In genomic region chr21:43921979-43922945, GRCh38 we compare ENCODE assay signal across 8 cellular contexts. TPM values are rescaled to one million over a fixed set of nuclear protein-coding genes. Genes with fewer than 3 reads are reported as not detected.
A peak's percentile ranks its signal among the peaks of the same experiment; 100 is the strongest.
DNase-seq lines count a peak whose midpoint lies in the region; ATAC-seq and TF ChIP-seq lines count a peak whose summit lies in the region.

No MANE protein-coding gene starts in this region.

- H3K27ac Mint-ChIP-seq in CD4-positive, CD25-positive, alpha-beta regulatory T cell = peak overlapping the region; percentile 81 to 96 (median 93)
- H3K27ac Mint-ChIP-seq in neural progenitor cell = peak overlapping the region; percentile 93

- H3K9me3 Mint-ChIP-seq in CD4-positive, CD25-positive, alpha-beta regulatory T cell = no peaks in the 10 kb centered on the region
- no peaks in the 10 kb centered on the region for H3K9me3 Mint-ChIP-seq in neural progenitor cell

- DNase-seq in CD4-positive, CD25-positive, alpha-beta regulatory T cell = peak; percentile 31 to 81 (median 53)
- DNase-seq in NT2/D1 (ENCODE audit: low read depth, low spot score) (no peak), neural progenitor cell (ENCODE audit: low spot score) (no peak), dedifferentiated amniotic fluid mesenchymal stem cell (ENCODE audit: extremely low spot score) (no peak), aorta (no peak), HuH-7.5 (ENCODE audit: low spot score) (no peak)
- peak; percentile 62 for DNase-seq in activated gamma-delta T cell treated with anti-CD3 and anti-CD28 coated beads, Interleukin-2, amount 50 U/mL, for 16 hours (ENCODE audit: low read depth)

- WGBS in aorta, 2 donors = 71 to 75% methylated on average over 27 of the region's 27 CpGs

- no peaks in the 10 kb centered on the region for H3K9me3 ChIP-seq in CD4-positive, CD25-positive, alpha-beta regulatory T cell (ENCODE audit: control insufficient read depth in 2 of 2, low read length in 2 of 2)
- H3K9me3 ChIP-seq in NT2/D1 (ENCODE audit: insufficient read depth, low read length) = no peaks in the 10 kb centered on the region
- no peaks in the 10 kb centered on the region for H3K9me3 ChIP-seq in neural progenitor cell (ENCODE audit: low read depth)
- no peaks in the 10 kb centered on the region for H3K9me3 ChIP-seq in aorta (ENCODE audit: control insufficient read depth, low read length)

- H3K9ac ChIP-seq in NT2/D1 (ENCODE audit: insufficient read length, low read depth) = peak overlapping the region; percentile 61
- H3K9ac ChIP-seq in neural progenitor cell = no peak overlapping the region

- no peaks in the 10 kb centered on the region for H3K36me3 Mint-ChIP-seq in CD4-positive, CD25-positive, alpha-beta regulatory T cell
- no peaks in the 10 kb centered on the region for H3K36me3 Mint-ChIP-seq in neural progenitor cell

- peaks cover 36% of the 10 kb centered on the region for H3K4me1 ChIP-seq in CD4-positive, CD25-positive, alpha-beta regulatory T cell (ENCODE audit: control insufficient read depth, insufficient read depth, low read length, poor library complexity, severe bottlenecking)
- H3K4me1 ChIP-seq in NT2/D1 (ENCODE audit: insufficient read depth, insufficient read length) (peaks cover 42% of the 10 kb centered on the region), neural progenitor cell (peaks cover 34% of the 10 kb centered on the region), aorta (ENCODE audit: control insufficient read depth in 1 of 2, insufficient read depth in 2 of 2, low read length in 2 of 2) (no peaks in the 10 kb centered on the region)

- H3F3A ChIP-seq in neural progenitor cell (ENCODE audit: low read depth) = peaks cover 16% of the 10 kb centered on the region

- peak overlapping the region; percentile 62 for H3K27ac ChIP-seq in CD4-positive, CD25-positive, alpha-beta regulatory T cell (ENCODE audit: insufficient read depth, low read length, poor library complexity, severe bottlenecking)
- H3K27ac ChIP-seq in neural progenitor cell = no peak overlapping the region
- H3K27ac ChIP-seq in aorta (ENCODE audit: low read depth in 1 of 2, low read length in 2 of 2) = no peak overlapping the region

- peak overlapping the region; percentile 33 for H3K4me3 ChIP-seq in CD4-positive, CD25-positive, alpha-beta regulatory T cell (ENCODE audit: low read depth, low read length)
- H3K4me3 ChIP-seq in NT2/D1 (ENCODE audit: insufficient read length, low read depth) (no peak overlapping the region), neural progenitor cell (no peak overlapping the region), aorta (ENCODE audit: low read length in 2 of 2) (no peak overlapping the region)

- peak overlapping the region; percentile 70 for H3K4me2 ChIP-seq in neural progenitor cell

- H3K4me1 Mint-ChIP-seq in CD4-positive, CD25-positive, alpha-beta regulatory T cell = peaks cover 15 to 58% (median 36%) of the 10 kb centered on the region in 4 donors
- H3K4me1 Mint-ChIP-seq in neural progenitor cell = peaks cover 61% of the 10 kb centered on the region

- no peaks in the 10 kb centered on the region for H3K27me3 ChIP-seq in CD4-positive, CD25-positive, alpha-beta regulatory T cell (ENCODE audit: control insufficient read depth, insufficient read depth, low read length)
- H3K27me3 ChIP-seq in NT2/D1 (ENCODE audit: insufficient read depth, insufficient read length) = peaks cover 17% of the 10 kb centered on the region
- no peaks in the 10 kb centered on the region for H3K27me3 ChIP-seq in neural progenitor cell
- H3K27me3 ChIP-seq in aorta (ENCODE audit: control insufficient read depth in 1 of 2, insufficient read depth in 2 of 2, low read length in 1 of 2) = no peaks in the 10 kb centered on the region

- ATAC-seq in CD4-positive, CD25-positive, alpha-beta regulatory T cell (ENCODE audit: low read depth in 2 of 2) = peak; percentile 47 to 68
- ATAC-seq in GM21825 (IDR thresholded peaks at IDR 0.05; ENCODE audit: unreplicated experiment) (no peak), aorta (ENCODE audit: low FRiP score) (no peak)

- H3K4me3 Mint-ChIP-seq in CD4-positive, CD25-positive, alpha-beta regulatory T cell = peak overlapping the region; percentile 46 to 83 (median 78)
- peak overlapping the region; percentile 5 for H3K4me3 Mint-ChIP-seq in neural progenitor cell

- H3K36me3 ChIP-seq in CD4-positive, CD25-positive, alpha-beta regulatory T cell (ENCODE audit: control insufficient read depth, insufficient read depth, low read length) = peaks cover 9% of the 10 kb centered on the region
- H3K36me3 ChIP-seq in NT2/D1 (ENCODE audit: insufficient read depth, insufficient read length, low read length) (no peaks in the 10 kb centered on the region), neural progenitor cell (no peaks in the 10 kb centered on the region), aorta (ENCODE audit: control insufficient read depth in 1 of 2, insufficient read depth in 2 of 2, low read length in 1 of 2) (no peaks in the 10 kb centered on the region)

- no peak for TF ChIP-seq CTCF in neural progenitor cell (IDR thresholded peaks at IDR 0.05)

- intact Hi-C loops in aorta (cut with DNase I) = no loop called here

- H3K27me3 Mint-ChIP-seq in CD4-positive, CD25-positive, alpha-beta regulatory T cell = no peaks in the 10 kb centered on the region
- H3K27me3 Mint-ChIP-seq in neural progenitor cell (ENCODE audit: insufficient read depth, low read depth) = peaks cover 7% of the 10 kb centered on the region

- no peak overlapping the region for H2AFZ ChIP-seq in neural progenitor cell (replicated peaks)

- peaks cover 7% of the 10 kb centered on the region for H4K20me1 ChIP-seq in neural progenitor cell (ENCODE audit: low read depth)

- no peaks in the 10 kb centered on the region for H3K79me2 ChIP-seq in neural progenitor cell (ENCODE audit: low read depth)

RNA-seq across cellular contexts. Expression of gene AGPAT3, which starts 57.2 kb away (rescaled TPM):
- 67.8 TPM for total RNA-seq in CD4-positive, CD25-positive, alpha-beta regulatory T cell
- 10 to 100 TPM; 13.3 to 19.8 (median 17.4) TPM for polyA plus RNA-seq in CD4-positive, CD25-positive, alpha-beta regulatory T cell
- total RNA-seq in neural progenitor cell (ENCODE audit: low replicate concordance) = 7.8 and 8.7 TPM in 2 replicates
- total RNA-seq in aorta = 10 to 100 TPM; 36.0 to 45.5 TPM
- 10 to 100 TPM in 1 of 2 donors, 1 to 10 TPM in 1; 8.3 to 11.4 TPM for polyA plus RNA-seq in aorta

Comparison
In these comparisons a context has a peak if more than half of its experiments do, and no peak if none do; other contexts are left out.
1. ATAC-seq: peak in CD4-positive, CD25-positive, alpha-beta regulatory T cell (2 of 2); none in GM21825 (single experiment) and aorta (single experiment).
2. DNase-seq: peak in CD4-positive, CD25-positive, alpha-beta regulatory T cell (3 of 3) and activated gamma-delta T cell treated with anti-CD3 and anti-CD28 coated beads, Interleukin-2, amount 50 U/mL, for 16 hours (single experiment); none in NT2/D1 (single experiment), neural progenitor cell (single experiment), dedifferentiated amniotic fluid mesenchymal stem cell (single experiment), aorta (0 of 2) and HuH-7.5 (single experiment).